In the genomic region with DNA sequence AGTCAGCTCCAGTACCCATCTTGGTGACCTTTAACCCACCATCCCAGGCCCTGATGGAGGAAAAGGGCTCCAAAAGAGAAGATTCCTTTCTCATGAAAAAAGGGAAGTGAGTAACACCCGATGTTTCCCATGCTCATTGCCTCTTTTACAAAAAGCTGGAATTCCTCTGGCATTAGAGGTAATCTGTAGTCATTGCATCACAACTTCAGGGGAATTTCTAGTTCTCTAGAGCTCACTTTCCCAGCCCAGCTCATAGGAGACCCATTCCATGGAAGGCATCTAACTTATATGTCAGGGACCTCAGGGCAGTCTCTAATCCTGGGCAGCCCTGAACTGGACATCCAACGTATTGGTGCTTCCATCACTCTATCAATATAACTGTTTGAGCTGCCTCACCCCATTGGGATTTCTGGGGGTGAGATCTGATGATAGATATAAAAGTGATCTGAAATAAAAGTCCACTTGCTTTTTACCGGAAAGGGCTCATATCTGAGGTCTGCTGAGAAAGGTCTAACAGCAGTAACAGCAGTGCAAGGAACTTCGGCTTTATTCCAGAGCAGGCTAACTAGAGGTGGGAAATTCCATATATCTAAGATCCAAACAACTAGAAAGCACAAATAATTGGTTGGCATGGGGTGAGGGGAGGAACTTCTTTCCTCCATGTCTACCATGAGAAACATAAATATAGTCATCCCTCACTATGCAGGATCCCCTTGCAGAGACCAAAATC, we compare ENCODE assay signal across 1 cellular context.
TF ChIP-seq lines count a peak whose summit lies in the region.

No MANE protein-coding gene starts in this region.

TF ChIP-seq in SK-N-SH treated with all-trans-retinoic acid at 6 μM for 48 hours, 23 proteins besides CTCF, POLR2A, EP300 and RAD21 (continued from another document):
- TF ChIP-seq, protein P1, sequence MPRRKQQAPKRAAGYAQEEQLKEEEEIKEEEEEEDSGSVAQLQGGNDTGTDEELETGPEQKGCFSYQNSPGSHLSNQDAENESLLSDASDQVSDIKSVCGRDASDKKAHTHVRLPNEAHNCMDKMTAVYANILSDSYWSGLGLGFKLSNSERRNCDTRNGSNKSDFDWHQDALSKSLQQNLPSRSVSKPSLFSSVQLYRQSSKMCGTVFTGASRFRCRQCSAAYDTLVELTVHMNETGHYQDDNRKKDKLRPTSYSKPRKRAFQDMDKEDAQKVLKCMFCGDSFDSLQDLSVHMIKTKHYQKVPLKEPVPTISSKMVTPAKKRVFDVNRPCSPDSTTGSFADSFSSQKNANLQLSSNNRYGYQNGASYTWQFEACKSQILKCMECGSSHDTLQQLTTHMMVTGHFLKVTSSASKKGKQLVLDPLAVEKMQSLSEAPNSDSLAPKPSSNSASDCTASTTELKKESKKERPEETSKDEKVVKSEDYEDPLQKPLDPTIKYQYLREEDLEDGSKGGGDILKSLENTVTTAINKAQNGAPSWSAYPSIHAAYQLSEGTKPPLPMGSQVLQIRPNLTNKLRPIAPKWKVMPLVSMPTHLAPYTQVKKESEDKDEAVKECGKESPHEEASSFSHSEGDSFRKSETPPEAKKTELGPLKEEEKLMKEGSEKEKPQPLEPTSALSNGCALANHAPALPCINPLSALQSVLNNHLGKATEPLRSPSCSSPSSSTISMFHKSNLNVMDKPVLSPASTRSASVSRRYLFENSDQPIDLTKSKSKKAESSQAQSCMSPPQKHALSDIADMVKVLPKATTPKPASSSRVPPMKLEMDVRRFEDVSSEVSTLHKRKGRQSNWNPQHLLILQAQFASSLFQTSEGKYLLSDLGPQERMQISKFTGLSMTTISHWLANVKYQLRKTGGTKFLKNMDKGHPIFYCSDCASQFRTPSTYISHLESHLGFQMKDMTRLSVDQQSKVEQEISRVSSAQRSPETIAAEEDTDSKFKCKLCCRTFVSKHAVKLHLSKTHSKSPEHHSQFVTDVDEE (CRISPR knock-in tag; IDR thresholded peaks at IDR 0.05): no peak
- no peak for TF ChIP-seq BACH2 (CRISPR knock-in tag; IDR thresholded peaks at IDR 0.05; ENCODE audit: borderline replicate concordance)
- no peak for TF ChIP-seq SNAI2 (CRISPR knock-in tag; IDR thresholded peaks at IDR 0.05)
- no peak for TF ChIP-seq TCF4 (CRISPR knock-in tag; IDR thresholded peaks at IDR 0.05; ENCODE audit: borderline replicate concordance)
- TF ChIP-seq, protein P2, sequence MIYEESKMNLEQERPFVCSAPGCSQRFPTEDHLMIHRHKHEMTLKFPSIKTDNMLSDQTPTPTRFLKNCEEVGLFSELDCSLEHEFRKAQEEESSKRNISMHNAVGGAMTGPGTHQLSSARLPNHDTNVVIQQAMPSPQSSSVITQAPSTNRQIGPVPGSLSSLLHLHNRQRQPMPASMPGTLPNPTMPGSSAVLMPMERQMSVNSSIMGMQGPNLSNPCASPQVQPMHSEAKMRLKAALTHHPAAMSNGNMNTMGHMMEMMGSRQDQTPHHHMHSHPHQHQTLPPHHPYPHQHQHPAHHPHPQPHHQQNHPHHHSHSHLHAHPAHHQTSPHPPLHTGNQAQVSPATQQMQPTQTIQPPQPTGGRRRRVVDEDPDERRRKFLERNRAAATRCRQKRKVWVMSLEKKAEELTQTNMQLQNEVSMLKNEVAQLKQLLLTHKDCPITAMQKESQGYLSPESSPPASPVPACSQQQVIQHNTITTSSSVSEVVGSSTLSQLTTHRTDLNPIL (CRISPR knock-in tag; IDR thresholded peaks at IDR 0.05; ENCODE audit: low read depth): no peak
- TF ChIP-seq, protein P3, sequence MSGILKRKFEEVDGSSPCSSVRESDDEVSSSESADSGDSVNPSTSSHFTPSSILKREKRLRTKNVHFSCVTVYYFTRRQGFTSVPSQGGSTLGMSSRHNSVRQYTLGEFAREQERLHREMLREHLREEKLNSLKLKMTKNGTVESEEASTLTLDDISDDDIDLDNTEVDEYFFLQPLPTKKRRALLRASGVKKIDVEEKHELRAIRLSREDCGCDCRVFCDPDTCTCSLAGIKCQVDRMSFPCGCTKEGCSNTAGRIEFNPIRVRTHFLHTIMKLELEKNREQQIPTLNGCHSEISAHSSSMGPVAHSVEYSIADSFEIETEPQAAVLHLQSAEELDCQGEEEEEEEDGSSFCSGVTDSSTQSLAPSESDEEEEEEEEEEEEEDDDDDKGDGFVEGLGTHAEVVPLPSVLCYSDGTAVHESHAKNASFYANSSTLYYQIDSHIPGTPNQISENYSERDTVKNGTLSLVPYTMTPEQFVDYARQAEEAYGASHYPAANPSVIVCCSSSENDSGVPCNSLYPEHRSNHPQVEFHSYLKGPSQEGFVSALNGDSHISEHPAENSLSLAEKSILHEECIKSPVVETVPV (CRISPR knock-in tag; IDR thresholded peaks at IDR 0.05): no peak
- TF ChIP-seq ESRRG (CRISPR knock-in tag; IDR thresholded peaks at IDR 0.05): no peak
- TF ChIP-seq CSDC2 (CRISPR knock-in tag; IDR thresholded peaks at IDR 0.05): no peak
- no peak for TF ChIP-seq TOX (CRISPR knock-in tag; IDR thresholded peaks at IDR 0.05; ENCODE audit: borderline replicate concordance)
- no peak for TF ChIP-seq PPARA (CRISPR knock-in tag; IDR thresholded peaks at IDR 0.05; ENCODE audit: borderline replicate concordance)
- TF ChIP-seq ARNTL (CRISPR knock-in tag; IDR thresholded peaks at IDR 0.05; ENCODE audit: borderline replicate concordance, low read depth): no peak
